Comparison of ENCODE assay signal across 14 cellular contexts in genomic region chr14:99541677-99542470, GRCh38.
DNase-seq lines count a peak whose midpoint lies in the region; ATAC-seq and TF ChIP-seq lines count a peak whose summit lies in the region.
"Had no signal": no experiment of that assay in that cellular context is flagged by ENCODE, and none has a peak within 500 bp of the region (broad histone marks: within the 10 kb centered on the region; RNA-seq: fewer than 3 reads in every experiment).

No MANE protein-coding gene starts in this region.

- no peak overlapping the region for H3K4me3 Mint-ChIP-seq in activated CD4-positive, alpha-beta T cell treated with anti-CD3 and anti-CD28 coated beads for 36 hours
- H3K4me3 Mint-ChIP-seq in endothelial cell (ENCODE audit: unreplicated experiment): peak overlapping the region; percentile 31
- no peak overlapping the region for H3K4me3 Mint-ChIP-seq in stimulated activated naive CD8-positive, alpha-beta T cell treated with anti-CD3 and anti-CD28 coated beads, Interleukin-15, amount 100 ng/mL, for 72 hours
- H3K4me3 Mint-ChIP-seq: T-helper 2 cell treated with Interferon-gamma antibody and Interleukin-4, amounts not matched to agents 5 μg/mL and 100 μg/mL, for 36 hours had no signal

- no peaks in the 10 kb centered on the region for H3F3A ChIP-seq in PC-9 (ENCODE audit: insufficient read depth, low read depth)

- no peaks in the 10 kb centered on the region for H3K9me3 Mint-ChIP-seq in activated CD4-positive, alpha-beta T cell treated with anti-CD3 and anti-CD28 coated beads for 36 hours (ENCODE audit: low read depth)
- H3K9me3 Mint-ChIP-seq in endothelial cell (ENCODE audit: unreplicated experiment): no peaks in the 10 kb centered on the region
- no peaks in the 10 kb centered on the region for H3K9me3 Mint-ChIP-seq in stimulated activated naive CD8-positive, alpha-beta T cell treated with anti-CD3 and anti-CD28 coated beads, Interleukin-15, amount 100 ng/mL, for 72 hours
- H3K9me3 Mint-ChIP-seq: T-helper 2 cell treated with Interferon-gamma antibody and Interleukin-4, amounts not matched to agents 5 μg/mL and 100 μg/mL, for 36 hours had no signal

- POLR2A ChIA-PET in activated CD4-positive, alpha-beta T cell treated with anti-CD3 and anti-CD28 coated beads for 36 hours (lab: Charles Lee): no interaction called here
- POLR2A ChIA-PET in PC-9 (lab: Charles Lee; ENCODE audit: unreplicated experiment): no interaction called here

- no peak for TF ChIP-seq CTCF in PC-9 (conservative IDR thresholded peaks at IDR 0.05)
- no peak for TF ChIP-seq CTCF in endothelial cell (IDR thresholded peaks at IDR 0.05; ENCODE audit: unreplicated experiment)
- no peak for TF ChIP-seq CTCF in tibial nerve (IDR thresholded peaks at IDR 0.05)

- no peak for TF ChIP-seq EP300 in tibial nerve (IDR thresholded peaks at IDR 0.05)

- no peaks in the 10 kb centered on the region for H3K79me2 ChIP-seq in PC-9 (ENCODE audit: low read depth)

- TF ChIP-seq POLR2A in tibial nerve (IDR thresholded peaks at IDR 0.05): no peak

- intact Hi-C loops in activated CD4-positive, alpha-beta T cell treated with anti-CD3 and anti-CD28 coated beads for 36 hours (cut with DNase I, micrococcal nuclease): no loop called here
- intact Hi-C loops in PC-9 (cut with micrococcal nuclease; ENCODE audit: unreplicated experiment): no loop called here

- 0 out of 2 replicates have a peak overlapping the region, but pooled peaks have one; percentile 10 for H3K4me2 ChIP-seq in PC-9

- no peaks in the 10 kb centered on the region for H4K20me1 ChIP-seq in PC-9 (ENCODE audit: insufficient read depth)

- no peak overlapping the region for H3K27ac ChIP-seq in PC-9
- H3K27ac ChIP-seq in tibial nerve: no peak overlapping the region
- H3K27ac ChIP-seq: testis had no signal

- H3K9me3 ChIP-seq in PC-9 (ENCODE audit: insufficient read depth, low read depth) (no peaks in the 10 kb centered on the region), tibial nerve (no peaks in the 10 kb centered on the region)
- H3K9me3 ChIP-seq: testis had no signal

- H3K36me3 ChIP-seq in PC-9 (ENCODE audit: low read depth) (no peaks in the 10 kb centered on the region), tibial nerve (no peaks in the 10 kb centered on the region)

- H2AFZ ChIP-seq in PC-9: no peak overlapping the region

- CTCF ChIA-PET in activated CD4-positive, alpha-beta T cell treated with anti-CD3 and anti-CD28 coated beads for 36 hours (lab: Charles Lee): interaction anchor here (0.9 to 1.3 kb wide), 4 partner anchors 11 to 404 kb away, joined by 3 to 4 read pairs (median 4); no protein-coding TSS in a partner anchor
- CTCF ChIA-PET in PC-9 (lab: Charles Lee): interaction anchor here (0.6 kb wide), 1 partner anchor 540 kb away, joined by 11 read pairs; no protein-coding TSS in a partner anchor

- DNase-seq in activated CD4-positive, alpha-beta T cell treated with anti-CD3 and anti-CD28 coated beads for 36 hours: peak; percentile 30
- no peak for DNase-seq in activated CD4-positive, alpha-beta T cell treated with anti-CD3 and anti-CD28 coated beads, Interleukin-2, amount 50 U/mL, for 48 hours
- peak; percentile 27 to 44 for DNase-seq in PC-9
- no peak for DNase-seq in endothelial cell (ENCODE audit: low spot score)
- no peak for DNase-seq in stimulated activated naive CD8-positive, alpha-beta T cell treated with anti-CD3 and anti-CD28 coated beads, Interleukin-15, amount 100 ng/mL, for 72 hours
- DNase-seq in tibial nerve (ENCODE audit: low spot score in 2 of 2): no peak
- no peak for DNase-seq in HCEC 1CT
- no peak for DNase-seq in LoVo (ENCODE audit: low spot score)
- DNase-seq: ACHN, EL, mesendoderm, NCI-H1105, testis had no signal

- H3K36me3 Mint-ChIP-seq in activated CD4-positive, alpha-beta T cell treated with anti-CD3 and anti-CD28 coated beads for 36 hours (ENCODE audit: low read depth): no peaks in the 10 kb centered on the region
- no peaks in the 10 kb centered on the region for H3K36me3 Mint-ChIP-seq in endothelial cell (ENCODE audit: low read depth, unreplicated experiment)

- BruUV-seq in PC-9 (replicated peaks; lab: Mats Ljungman, UMichigan): no TSS peak

- ATAC-seq in activated CD4-positive, alpha-beta T cell treated with anti-CD3 and anti-CD28 coated beads for 36 hours: peak; percentile 65
- no peak for ATAC-seq in stimulated activated naive CD8-positive, alpha-beta T cell treated with anti-CD3 and anti-CD28 coated beads, Interleukin-15, amount 100 ng/mL, for 72 hours

- WGBS in tibial nerve, 2 donors: 80 to 89% methylated on average over 16 to 18 of the region's 18 CpGs

- H3K4me3 ChIP-seq in PC-9: no peak overlapping the region
- no peak overlapping the region for H3K4me3 ChIP-seq in tibial nerve
- H3K4me3 ChIP-seq: testis had no signal

- peaks cover 7% of the 10 kb centered on the region for H3K4me1 Mint-ChIP-seq in activated CD4-positive, alpha-beta T cell treated with anti-CD3 and anti-CD28 coated beads for 36 hours
- H3K4me1 Mint-ChIP-seq in endothelial cell (ENCODE audit: unreplicated experiment): peaks cover 24% of the 10 kb centered on the region
- peaks cover 24% of the 10 kb centered on the region for H3K4me1 Mint-ChIP-seq in stimulated activated naive CD8-positive, alpha-beta T cell treated with anti-CD3 and anti-CD28 coated beads, Interleukin-15, amount 100 ng/mL, for 72 hours

- no peaks in the 10 kb centered on the region for H3K9me2 ChIP-seq in PC-9 (ENCODE audit: insufficient read depth)

- no peak overlapping the region for H3K27ac Mint-ChIP-seq in activated CD4-positive, alpha-beta T cell treated with anti-CD3 and anti-CD28 coated beads for 36 hours
- no peak overlapping the region for H3K27ac Mint-ChIP-seq in endothelial cell (ENCODE audit: unreplicated experiment)
- H3K27ac Mint-ChIP-seq in stimulated activated naive CD8-positive, alpha-beta T cell treated with anti-CD3 and anti-CD28 coated beads, Interleukin-15, amount 100 ng/mL, for 72 hours: peak overlapping the region; percentile 2 to 89
- H3K27ac Mint-ChIP-seq: T-helper 2 cell treated with Interferon-gamma antibody and Interleukin-4, amounts not matched to agents 5 μg/mL and 100 μg/mL, for 36 hours had no signal

- no peaks in the 10 kb centered on the region for H3K27me3 ChIP-seq in PC-9 (ENCODE audit: insufficient read depth, low read depth)
- H3K27me3 ChIP-seq in tibial nerve: no peaks in the 10 kb centered on the region
- H3K27me3 ChIP-seq: testis had no signal

- H3K27me3 Mint-ChIP-seq in activated CD4-positive, alpha-beta T cell treated with anti-CD3 and anti-CD28 coated beads for 36 hours: no peaks in the 10 kb centered on the region
- peaks cover 16% of the 10 kb centered on the region for H3K27me3 Mint-ChIP-seq in endothelial cell (ENCODE audit: unreplicated experiment)
- H3K27me3 Mint-ChIP-seq in stimulated activated naive CD8-positive, alpha-beta T cell treated with anti-CD3 and anti-CD28 coated beads, Interleukin-15, amount 100 ng/mL, for 72 hours: no peaks in the 10 kb centered on the region

- H3K4me1 ChIP-seq in PC-9 (replicated peaks; ENCODE audit: insufficient read depth): peaks cover 20% of the 10 kb centered on the region
- no peaks in the 10 kb centered on the region for H3K4me1 ChIP-seq in tibial nerve

Comparison
In these comparisons a context has a peak if more than half of its experiments do, and no peak if none do; other contexts are left out.
1. DNase-seq: peak in activated CD4-positive, alpha-beta T cell treated with anti-CD3 and anti-CD28 coated beads for 36 hours (single experiment) and PC-9 (2 of 2); none in activated CD4-positive, alpha-beta T cell treated with anti-CD3 and anti-CD28 coated beads, Interleukin-2, amount 50 U/mL, for 48 hours (0 of 2), endothelial cell (single experiment), stimulated activated naive CD8-positive, alpha-beta T cell treated with anti-CD3 and anti-CD28 coated beads, Interleukin-15, amount 100 ng/mL, for 72 hours (0 of 2), tibial nerve (0 of 2), HCEC 1CT (single experiment) and LoVo (single experiment).
2. H3K27ac Mint-ChIP-seq: peak in stimulated activated naive CD8-positive, alpha-beta T cell treated with anti-CD3 and anti-CD28 coated beads, Interleukin-15, amount 100 ng/mL, for 72 hours (2 of 2); none in activated CD4-positive, alpha-beta T cell treated with anti-CD3 and anti-CD28 coated beads for 36 hours (single experiment) and endothelial cell (single experiment).